8 cellular contexts compared by ENCODE assay signal in genomic region chr3:15859507-15860013, GRCh38.
A peak's percentile ranks its signal among the peaks of the same experiment; 100 is the strongest.
DNase-seq lines count a peak whose midpoint lies in the region; ATAC-seq and TF ChIP-seq lines count a peak whose summit lies in the region.

No MANE protein-coding gene starts in this region.

- H3K27me3 Mint-ChIP-seq in CD14-positive monocyte (ENCODE audit: low read depth in 3 of 3) = peaks cover 17 to 24% (median 19%) of the 10 kb centered on the region in 3 donors
- no peaks in the 10 kb centered on the region for H3K27me3 Mint-ChIP-seq in activated CD4-positive, alpha-beta memory T cell treated with anti-CD3 and anti-CD28 coated beads, Interleukin-2, amount 10 ng/mL, durations not matched to agents 7 days and 5 days

- H3K27ac Mint-ChIP-seq in CD14-positive monocyte = peak overlapping the region in 5 of 7 donors; percentile 46 to 84 (median 72)
- peak overlapping the region; percentile 82 for H3K27ac Mint-ChIP-seq in activated CD4-positive, alpha-beta memory T cell treated with anti-CD3 and anti-CD28 coated beads, Interleukin-2, amount 10 ng/mL, durations not matched to agents 7 days and 5 days

- H3K36me3 Mint-ChIP-seq in CD14-positive monocyte = no peaks in the 10 kb centered on the region
- H3K36me3 Mint-ChIP-seq in activated CD4-positive, alpha-beta memory T cell treated with anti-CD3 and anti-CD28 coated beads, Interleukin-2, amount 10 ng/mL, durations not matched to agents 7 days and 5 days (ENCODE audit: low read depth) = peaks cover 33% of the 10 kb centered on the region

- POLR2A ChIA-PET in activated CD4-positive, alpha-beta memory T cell treated with anti-CD3 and anti-CD28 coated beads, Interleukin-2, amount 10 ng/mL, durations not matched to agents 7 days and 5 days (lab: Charles Lee) = interaction anchor here (1.0 kb wide), 1 partner anchor 822 kb away, joined by 3 read pairs; no protein-coding TSS in a partner anchor

- DNase-seq in CD14-positive monocyte (ENCODE audit: low spot score) (peak; percentile 54), NCI-H748 treated with DMSO at 0.1 percent for 48 hours (lab: John Stamatoyannopoulos, UW) (peak; percentile 31), ecto neural progenitor cell (ENCODE audit: low spot score) (peak; percentile 89), lung microvascular endothelial cell (ENCODE audit: low read depth in 2 of 2) (peak; percentile 69 to 79)
- DNase-seq in activated CD4-positive, alpha-beta memory T cell treated with anti-CD3 and anti-CD28 coated beads, Interleukin-2, amount 10 ng/mL, durations not matched to agents 7 days and 5 days = peak; percentile 77
- DNase-seq in stimulated activated CD4-positive, alpha-beta T cell treated with anti-CD3 and anti-CD28 coated beads, TNF-alpha, amount 100 ng/mL, for 24 hours (ENCODE audit: low read depth in 3 of 3) = peak; percentile 54 to 78 (median 63)

- ATAC-seq in GM19372 (IDR thresholded peaks at IDR 0.05; ENCODE audit: low read depth, unreplicated experiment) (peak; percentile 77), HG03520 (IDR thresholded peaks at IDR 0.05; ENCODE audit: unreplicated experiment) (peak; percentile 63)

- H3K9me3 Mint-ChIP-seq in CD14-positive monocyte = peaks cover 0 to 1% (median 0%) of the 10 kb centered on the region in 7 donors
- H3K9me3 Mint-ChIP-seq in activated CD4-positive, alpha-beta memory T cell treated with anti-CD3 and anti-CD28 coated beads, Interleukin-2, amount 10 ng/mL, durations not matched to agents 7 days and 5 days = no peaks in the 10 kb centered on the region

- no peak for TF ChIP-seq CTCF in CD14-positive monocyte (IDR thresholded peaks at IDR 0.05)

- CTCF ChIA-PET in activated CD4-positive, alpha-beta memory T cell treated with anti-CD3 and anti-CD28 coated beads, Interleukin-2, amount 10 ng/mL, durations not matched to agents 7 days and 5 days (lab: Charles Lee) = interaction anchor here (1.0 kb wide), 1 partner anchor 229 kb away, joined by 3 read pairs; no protein-coding TSS in a partner anchor

- intact Hi-C loops in CD14-positive monocyte (cut with micrococcal nuclease) = no loop called here

- H3K4me3 Mint-ChIP-seq in CD14-positive monocyte = peak overlapping the region; percentile 94 to 97
- peak overlapping the region; percentile 89 for H3K4me3 Mint-ChIP-seq in activated CD4-positive, alpha-beta memory T cell treated with anti-CD3 and anti-CD28 coated beads, Interleukin-2, amount 10 ng/mL, durations not matched to agents 7 days and 5 days

- peaks cover 16% of the 10 kb centered on the region for H3K4me1 Mint-ChIP-seq in CD14-positive monocyte
- peaks cover 40% of the 10 kb centered on the region for H3K4me1 Mint-ChIP-seq in activated CD4-positive, alpha-beta memory T cell treated with anti-CD3 and anti-CD28 coated beads, Interleukin-2, amount 10 ng/mL, durations not matched to agents 7 days and 5 days

Comparison
In these comparisons a context has a peak if more than half of its experiments do, and no peak if none do; other contexts are left out.
1. Peak in every context shown above with its lines: DNase-seq and ATAC-seq.
2. DNase-seq: peak in every context shown above with its lines; median percentile 89 in ecto neural progenitor cell; 77 in activated CD4-positive, alpha-beta memory T cell treated with anti-CD3 and anti-CD28 coated beads, Interleukin-2, amount 10 ng/mL, durations not matched to agents 7 days and 5 days; 74 in lung microvascular endothelial cell; 63 in stimulated activated CD4-positive, alpha-beta T cell treated with anti-CD3 and anti-CD28 coated beads, TNF-alpha, amount 100 ng/mL, for 24 hours; 54 in CD14-positive monocyte; 31 in NCI-H748 treated with DMSO at 0.1 percent for 48 hours.